ENCODE assay signal across 8 cellular contexts in genomic region chr16:57801098-57801855, GRCh38. TPM values are rescaled to one million over a fixed set of nuclear protein-coding genes. Genes with fewer than 3 reads are reported as not detected.
A peak's percentile ranks its signal among the peaks of the same experiment; 100 is the strongest.
DNase-seq lines count a peak whose midpoint lies in the region; ATAC-seq and TF ChIP-seq lines count a peak whose summit lies in the region.

No MANE protein-coding gene starts in this region.

- H2AFZ ChIP-seq in PC-9, result no peak overlapping the region; the same call in 1 of the 2 replicates

- CTCF ChIA-PET in CD8-positive, alpha-beta memory T cell (lab: Charles Lee), result interaction anchor here (2.7 kb wide), 1 partner anchor 9 kb away, joined by 19 read pairs; no protein-coding TSS in a partner anchor
- CTCF ChIA-PET in PC-9 (lab: Charles Lee), result interaction anchor here (1.2 kb wide), 1 partner anchor 62 kb away, joined by 5 read pairs; no protein-coding TSS in a partner anchor

- TF ChIP-seq CTCF in PC-9 (conservative IDR thresholded peaks at IDR 0.05), result peak; percentile 42; the same call in 1 of the 2 replicates

- H3K4me3 Mint-ChIP-seq in CD8-positive, alpha-beta memory T cell, result peak overlapping the region; percentile 22 to 78 (median 57)

- no peaks in the 10 kb centered on the region for H3K36me3 ChIP-seq in CD8-positive, alpha-beta memory T cell (ENCODE audit: insufficient read depth, low read length)
- peaks cover 7% of the 10 kb centered on the region; the same call in 1 of the 2 replicates for H3K36me3 ChIP-seq in PC-9 (ENCODE audit: low read depth)

- H3K9me3 Mint-ChIP-seq in CD8-positive, alpha-beta memory T cell, result peaks cover 0 to 2% (median 0%) of the 10 kb centered on the region in 5 donors

- no peaks in the 10 kb centered on the region for H4K20me1 ChIP-seq in PC-9 (ENCODE audit: insufficient read depth)

- H3K79me2 ChIP-seq in PC-9 (ENCODE audit: low read depth), result peaks cover 37% of the 10 kb centered on the region

- H3K9me2 ChIP-seq in PC-9 (ENCODE audit: insufficient read depth), result no peaks in the 10 kb centered on the region

- POLR2A ChIA-PET in CD8-positive, alpha-beta memory T cell (lab: Charles Lee), result interaction anchor here (1.8 kb wide), 1 partner anchor 9 kb away, joined by 6 read pairs; no protein-coding TSS in a partner anchor
- POLR2A ChIA-PET in PC-9 (lab: Charles Lee; ENCODE audit: unreplicated experiment), result interaction anchor here (0.6 kb wide), 2 partner anchors 192 to 326 kb away, joined by 3 to 5 read pairs; no protein-coding TSS in a partner anchor

- intact Hi-C loops in PC-9 (cut with micrococcal nuclease; ENCODE audit: unreplicated experiment), result loop anchor here (2.0 kb wide), 1 partner anchor 94 kb away; no protein-coding TSS in a partner anchor

- peak overlapping the region; percentile 79 for H3K27ac ChIP-seq in CD8-positive, alpha-beta memory T cell (ENCODE audit: low read depth, low read length)
- H3K27ac ChIP-seq in PC-9, result peak overlapping the region; percentile 85
- peak overlapping the region; percentile 87 for H3K27ac ChIP-seq in epithelial cell of prostate

- peaks cover 10% of the 10 kb centered on the region in 2 donors for H3K27me3 Mint-ChIP-seq in CD8-positive, alpha-beta memory T cell

- no peak for DNase-seq in CD8-positive, alpha-beta memory T cell
- DNase-seq in PC-9, result peak; percentile 53 to 84
- DNase-seq in epithelial cell of prostate (ENCODE audit: low read depth, low spot score), result no peak
- DNase-seq in occipital lobe (lab: John Stamatoyannopoulos, UW), result peak; percentile 18
- DNase-seq in RPMI8226, result no peak
- no peak for DNase-seq in ecto neural progenitor cell (ENCODE audit: low spot score)

- BruUV-seq in PC-9 (replicated peaks; lab: Mats Ljungman, UMichigan), result TSS peak; percentile 31

- no peaks in the 10 kb centered on the region for H3K27me3 ChIP-seq in CD8-positive, alpha-beta memory T cell (ENCODE audit: insufficient read depth, low read length, poor library complexity, severe bottlenecking)
- H3K27me3 ChIP-seq in PC-9 (ENCODE audit: insufficient read depth, low read depth), result no peaks in the 10 kb centered on the region

- H3K36me3 Mint-ChIP-seq in CD8-positive, alpha-beta memory T cell, result peaks cover 0 to 2% (median 1%) of the 10 kb centered on the region in 3 donors

- peaks cover 46% of the 10 kb centered on the region for H3F3A ChIP-seq in PC-9 (ENCODE audit: insufficient read depth, low read depth)

- H3K4me2 ChIP-seq in PC-9, result peak overlapping the region; percentile 100

- H3K4me1 ChIP-seq in CD8-positive, alpha-beta memory T cell (ENCODE audit: insufficient read depth, low read length), result peaks cover 22% of the 10 kb centered on the region
- peaks cover 57% of the 10 kb centered on the region for H3K4me1 ChIP-seq in PC-9 (replicated peaks; ENCODE audit: insufficient read depth)

- H3K27ac Mint-ChIP-seq in CD8-positive, alpha-beta memory T cell, result peak overlapping the region in 7 of 8 donors; percentile 13 to 93 (median 65)

- no peak overlapping the region for H3K4me3 ChIP-seq in CD8-positive, alpha-beta memory T cell (ENCODE audit: low read length)
- peak overlapping the region; percentile 63 for H3K4me3 ChIP-seq in PC-9

- no peak for ATAC-seq in HG03521 (IDR thresholded peaks at IDR 0.05; ENCODE audit: unreplicated experiment)
- no peak for ATAC-seq in GM18861 (IDR thresholded peaks at IDR 0.05; ENCODE audit: unreplicated experiment)

- no peaks in the 10 kb centered on the region for H3K9me3 ChIP-seq in CD8-positive, alpha-beta memory T cell (ENCODE audit: low read length)
- no peaks in the 10 kb centered on the region for H3K9me3 ChIP-seq in PC-9 (ENCODE audit: insufficient read depth, low read depth)

- peaks cover 29 to 39% (median 37%) of the 10 kb centered on the region in 3 donors for H3K4me1 Mint-ChIP-seq in CD8-positive, alpha-beta memory T cell

RNA-seq across cellular contexts. Expression of gene KIFC3, which starts 1.0 kb away (rescaled TPM):
- 1 to 10 TPM; 2.9 to 3.2 TPM for total RNA-seq in CD8-positive, alpha-beta memory T cell
- polyA plus RNA-seq in CD8-positive, alpha-beta memory T cell, result 0.82 TPM
- total RNA-seq in PC-9 (2021) (52.5 and 65.5 TPM in 2 replicates), occipital lobe (44.6 TPM)

Comparison
In these comparisons a context has a peak if more than half of its experiments do, and no peak if none do; other contexts are left out.
1. DNase-seq: peak in PC-9 (2 of 2) and occipital lobe (single experiment); none in CD8-positive, alpha-beta memory T cell (0 of 5), epithelial cell of prostate (single experiment), RPMI8226 (single experiment) and ecto neural progenitor cell (single experiment).
2. RNA of gene KIFC3, which starts 1.0 kb away (total RNA-seq): 52.5 to 65.5 TPM in PC-9 and 44.6 TPM in occipital lobe (single experiment); 2.9 to 3.2 TPM in CD8-positive, alpha-beta memory T cell; every median in the first group is over 10 times any median in the second.
3. Peak in every context shown above with its lines, with median percentiles within 50 percentile points of each other: H3K27ac ChIP-seq.